In the genomic region with DNA sequence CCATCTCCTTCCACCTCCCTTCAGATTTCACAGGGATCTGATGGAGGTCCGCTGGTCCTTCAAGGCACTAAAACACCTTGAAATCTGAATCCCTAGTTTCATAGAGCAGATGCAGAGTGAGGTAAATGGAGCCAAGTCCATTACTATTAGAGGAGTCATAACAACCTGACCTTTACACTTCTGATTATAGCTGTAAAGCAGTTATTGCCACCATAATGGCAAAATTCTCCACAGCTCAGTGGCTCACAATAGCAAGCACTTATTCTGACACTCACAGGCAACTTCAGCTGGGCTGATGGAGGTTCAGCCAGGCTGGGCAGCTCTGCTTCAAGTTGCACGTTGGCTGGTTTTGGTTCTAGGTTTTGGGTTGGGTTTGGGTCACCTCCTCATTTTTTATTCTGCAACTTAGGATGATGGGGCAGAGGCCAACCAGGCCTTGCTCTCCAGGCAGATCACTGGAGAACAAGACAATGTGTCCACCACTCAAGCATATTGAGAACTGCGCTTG, we compare ENCODE assay signal across 34 cellular contexts. TPM values are rescaled to one million over a fixed set of nuclear protein-coding genes. Genes with fewer than 3 reads are reported as not detected.
"Had no signal": no experiment of that assay in that cellular context is flagged by ENCODE, and none has a peak within 500 bp of the region (broad histone marks: within the 10 kb centered on the region; RNA-seq: fewer than 3 reads in every experiment).

No MANE protein-coding gene starts in this region.

- H3K36me3 Mint-ChIP-seq: activated naive CD4-positive, alpha-beta T cell treated with anti-CD3 and anti-CD28 coated beads, Interleukin-2, amount 50 U/mL, for 24 hours; activated naive CD8-positive, alpha-beta T cell treated with anti-CD3 and anti-CD28 coated beads for 36 hours had no signal

- H3K27ac Mint-ChIP-seq: activated B cell treated with CpG ODN at 0.5 μM for 24 hours; activated CD8-positive, alpha-beta T cell treated with anti-CD3 and anti-CD28 coated beads for 36 hours; activated naive CD4-positive, alpha-beta T cell treated with anti-CD3 and anti-CD28 coated beads for 36 hours; activated naive CD8-positive, alpha-beta T cell treated with anti-CD3 and anti-CD28 coated beads for 36 hours; activated naive CD8-positive, alpha-beta T cell treated with anti-CD3 and anti-CD28 coated beads, Interleukin-2, amount 50 U/mL, for 24 hours; activated T-helper 1 cell treated with anti-CD3 and anti-CD28 coated beads, Interleukin-12 subunit alpha, Interleukin-12 subunit beta, Interleukin-2, Interleukin-4 antibody, amounts not matched to agents 30 ng/mL and 10 ng/mL and 1 ng/mL, durations not matched to agents 14 hours and 24 hours and 36 hours; activated T-helper 2 cell treated with anti-CD3 and anti-CD28 coated beads, Interferon-gamma antibody, Interleukin-2, Interleukin-4, amounts not matched to agents 10 μg/mL and 5 μg/mL and 100 μg/mL, durations not matched to agents 14 hours and 24 hours and 36 hours; effector memory CD8-positive, alpha-beta T cell; T-helper 17 cell; T-helper 2 cell treated with Interferon-gamma antibody and Interleukin-4, amounts not matched to agents 5 μg/mL and 100 μg/mL, for 36 hours had no signal

- H3K27ac ChIP-seq: adrenal gland, body of pancreas, esophagus muscularis mucosa, foreskin keratinocyte, gastroesophageal sphincter, WERI-Rb-1 had no signal

- DNase-seq: activated B cell treated with CpG ODN at 0.5 μM for 24 hours; activated CD4-positive, alpha-beta T cell treated with anti-CD3 and anti-CD28 coated beads for 48 hours; activated CD4-positive, alpha-beta T cell treated with anti-CD3 and anti-CD28 coated beads, Interleukin-2, amount 50 U/mL, for 1 hour; activated CD4-positive, alpha-beta T cell treated with anti-CD3 and anti-CD28 coated beads, Interleukin-2, amount 50 U/mL, for 48 hours; activated CD8-positive, alpha-beta memory T cell treated with anti-CD3 and anti-CD28 coated beads for 24 hours; activated CD8-positive, alpha-beta T cell treated with anti-CD3 and anti-CD28 coated beads for 36 hours; activated effector memory CD4-positive, alpha-beta T cell treated with anti-CD3 and anti-CD28 coated beads, Interleukin-2, amount 50 U/mL, for 16 hours; activated naive CD4-positive, alpha-beta T cell treated with anti-CD3 and anti-CD28 coated beads for 36 hours; activated naive CD8-positive, alpha-beta T cell treated with anti-CD3 and anti-CD28 coated beads for 36 hours; activated naive CD8-positive, alpha-beta T cell treated with anti-CD3 and anti-CD28 coated beads, Interleukin-2, amount 50 U/mL, for 24 hours; activated T-cell treated with anti-CD3 and anti-CD28 coated beads, Interleukin-2, amount 50 U/mL, for 48 hours; adrenal gland; amygdala; aorta; body of pancreas; caudate nucleus; cortex of kidney; dermis blood vessel endothelial cell; effector CD4-positive, alpha-beta T cell; effector memory CD8-positive, alpha-beta T cell; erythroblast; foreskin keratinocyte; T-helper 1 cell; T-helper 17 cell; T1000; WERI-Rb-1 had no signal

- H3K27me3 ChIP-seq: adrenal gland, body of pancreas, esophagus muscularis mucosa, gastroesophageal sphincter had no signal

- H3K9me3 Mint-ChIP-seq: activated CD8-positive, alpha-beta T cell treated with anti-CD3 and anti-CD28 coated beads for 36 hours; activated naive CD4-positive, alpha-beta T cell treated with anti-CD3 and anti-CD28 coated beads for 36 hours; activated naive CD4-positive, alpha-beta T cell treated with anti-CD3 and anti-CD28 coated beads, Interleukin-2, amount 50 U/mL, for 24 hours; activated naive CD8-positive, alpha-beta T cell treated with anti-CD3 and anti-CD28 coated beads for 36 hours; activated naive CD8-positive, alpha-beta T cell treated with anti-CD3 and anti-CD28 coated beads, Interleukin-2, amount 50 U/mL, for 24 hours; activated T-helper 1 cell treated with anti-CD3 and anti-CD28 coated beads, Interleukin-12 subunit alpha, Interleukin-12 subunit beta, Interleukin-2, Interleukin-4 antibody, amounts not matched to agents 30 ng/mL and 10 ng/mL and 1 ng/mL, durations not matched to agents 14 hours and 24 hours and 36 hours; activated T-helper 2 cell treated with anti-CD3 and anti-CD28 coated beads, Interferon-gamma antibody, Interleukin-2, Interleukin-4, amounts not matched to agents 10 μg/mL and 5 μg/mL and 100 μg/mL, durations not matched to agents 14 hours and 24 hours and 36 hours; T-helper 2 cell treated with Interferon-gamma antibody and Interleukin-4, amounts not matched to agents 5 μg/mL and 100 μg/mL, for 36 hours had no signal

- H3K4me1 Mint-ChIP-seq: activated B cell treated with CpG ODN at 0.5 μM for 24 hours; activated naive CD4-positive, alpha-beta T cell treated with anti-CD3 and anti-CD28 coated beads, Interleukin-2, amount 50 U/mL, for 24 hours; activated naive CD8-positive, alpha-beta T cell treated with anti-CD3 and anti-CD28 coated beads for 36 hours; activated naive CD8-positive, alpha-beta T cell treated with anti-CD3 and anti-CD28 coated beads, Interleukin-2, amount 50 U/mL, for 24 hours; T-helper 17 cell had no signal

- H3K9me3 ChIP-seq: adrenal gland, body of pancreas, esophagus muscularis mucosa, gastroesophageal sphincter had no signal

- ATAC-seq: activated CD4-positive, CD25-positive, alpha-beta regulatory T cell treated with anti-CD3 and anti-CD28 coated beads, Interleukin-2, amount 50 U/mL, for 24 hours; activated CD8-positive, alpha-beta T cell treated with anti-CD3 and anti-CD28 coated beads for 36 hours; activated naive CD8-positive, alpha-beta T cell treated with anti-CD3 and anti-CD28 coated beads, Interleukin-2, amount 50 U/mL, for 24 hours; body of pancreas; effector memory CD8-positive, alpha-beta T cell; foreskin keratinocyte; gastroesophageal sphincter; T-helper 17 cell had no signal

- H3K4me3 Mint-ChIP-seq: activated B cell treated with CpG ODN at 0.5 μM for 24 hours; activated CD8-positive, alpha-beta T cell treated with anti-CD3 and anti-CD28 coated beads for 36 hours; activated naive CD4-positive, alpha-beta T cell treated with anti-CD3 and anti-CD28 coated beads for 36 hours; activated naive CD4-positive, alpha-beta T cell treated with anti-CD3 and anti-CD28 coated beads, Interleukin-2, amount 50 U/mL, for 24 hours; activated naive CD8-positive, alpha-beta T cell treated with anti-CD3 and anti-CD28 coated beads for 36 hours; activated naive CD8-positive, alpha-beta T cell treated with anti-CD3 and anti-CD28 coated beads, Interleukin-2, amount 50 U/mL, for 24 hours; activated T-helper 1 cell treated with anti-CD3 and anti-CD28 coated beads, Interleukin-12 subunit alpha, Interleukin-12 subunit beta, Interleukin-2, Interleukin-4 antibody, amounts not matched to agents 30 ng/mL and 10 ng/mL and 1 ng/mL, durations not matched to agents 14 hours and 24 hours and 36 hours; effector memory CD8-positive, alpha-beta T cell; T-helper 17 cell; T-helper 2 cell treated with Interferon-gamma antibody and Interleukin-4, amounts not matched to agents 5 μg/mL and 100 μg/mL, for 36 hours had no signal

RNA-seq across cellular contexts. Expression of gene LRAT, which starts 51.4 kb away (rescaled TPM):
- total RNA-seq: activated B cell treated with CpG ODN at 0.5 μM for 24 hours; activated CD8-positive, alpha-beta T cell treated with anti-CD3 and anti-CD28 coated beads for 36 hours; activated naive CD4-positive, alpha-beta T cell treated with anti-CD3 and anti-CD28 coated beads for 36 hours; activated T-helper 1 cell treated with anti-CD3 and anti-CD28 coated beads, Interleukin-12 subunit alpha, Interleukin-12 subunit beta, Interleukin-2, Interleukin-4 antibody, amounts not matched to agents 30 ng/mL and 10 ng/mL and 1 ng/mL, durations not matched to agents 14 hours and 24 hours and 36 hours; dermis blood vessel endothelial cell; glomerular endothelial cell; T-helper 17 cell had no signal
